ENCODE assay signal across 12 cellular contexts in genomic region chr11:59883597-59883996, GRCh38. TPM values are rescaled to one million over a fixed set of nuclear protein-coding genes. Genes with fewer than 3 reads are reported as not detected.
"Had no signal": no experiment of that assay in that cellular context is flagged by ENCODE, and none has a peak within 500 bp of the region (broad histone marks: within the 10 kb centered on the region; RNA-seq: fewer than 3 reads in every experiment).

No MANE protein-coding gene starts in this region.

- H3K4me2 ChIP-seq: GM23338 had no signal

- H3K36me3 ChIP-seq: HAP-1 had no signal

- H3K4me1 ChIP-seq: HAP-1 had no signal

- H2AFZ ChIP-seq: GM23248, GM23338 had no signal

- H3K27ac ChIP-seq: GM23248 had no signal

- ATAC-seq: GM23338, HCT116 had no signal

- H3K9me3 ChIP-seq: HAP-1 had no signal

- FAIRE-seq: H54 had no signal

- H3K9ac ChIP-seq: GM23248 had no signal

- H3K4me3 ChIP-seq: GM23248, GM23338, HAP-1 had no signal

- DNase-seq: GM23248, GOT3, H7, H9, HCEC 1CT, HFFc6 had no signal

RNA-seq across cellular contexts. Expression of gene OOSP3, which starts 5.0 kb away (rescaled TPM):
- total RNA-seq: GM23248, GM23338, H1, H4, H7, H9, HFFc6 had no signal
- polyA plus RNA-seq: GM23248, GM23338, H1 had no signal

RNA-seq across cellular contexts. Expression of gene TCN1, which starts 17.3 kb away (rescaled TPM):
- total RNA-seq: GM23248, GM23338, H1, H4, H7, H9, HFFc6 had no signal
- polyA plus RNA-seq: GM23248, GM23338, H1 had no signal

RNA-seq across cellular contexts. Expression of gene CBLIF, which starts 38.3 kb away (rescaled TPM):
- total RNA-seq: GM23248, GM23338, H1, H4, H7, H9, HFFc6 had no signal
- polyA plus RNA-seq: GM23248, GM23338, H1 had no signal

RNA-seq across cellular contexts. Expression of gene OOSP1, which starts 54.6 kb away (rescaled TPM):
- total RNA-seq: GM23248, GM23338, H1, H4, H7, H9, HFFc6 had no signal
- polyA plus RNA-seq: GM23248, GM23338, H1 had no signal
